ENCODE assay signal across 23 cellular contexts in genomic region chr5:63603001-63603400, GRCh38.
DNase-seq lines count a peak whose midpoint lies in the region; ATAC-seq and TF ChIP-seq lines count a peak whose summit lies in the region.
"Had no signal": no experiment of that assay in that cellular context is flagged by ENCODE, and none has a peak within 500 bp of the region (broad histone marks: within the 10 kb centered on the region; RNA-seq: fewer than 3 reads in every experiment).

No MANE protein-coding gene starts in this region.

- DNase-seq in head of caudate nucleus = peak in 31 of 42 donors; percentile 1 to 85 (median 29)
- peak; percentile 39 for DNase-seq in mesendoderm
- DNase-seq in occipital lobe (lab: John Stamatoyannopoulos, UW) = peak; percentile 35
- DNase-seq in superior temporal gyrus (ENCODE audit: extremely low spot score) = peak; percentile 62
- DNase-seq in omental fat pad (ENCODE audit: low spot score) = no peak
- no peak for DNase-seq in UCSD-AML1 (lab: John Stamatoyannopoulos, UW; ENCODE audit: unreplicated experiment)
- DNase-seq: AML-193; Caco-2; Calu3; CD4-positive, alpha-beta T cell; CD8-positive, alpha-beta T cell; DMS153; DMS53; DMS79; DND-41; EL; GDM1 had no signal

- no peak overlapping the region for H2BK15ac ChIP-seq in mesendoderm (replicated peaks; ENCODE audit: low read depth)

- H3K27ac ChIP-seq in mesendoderm (ENCODE audit: low read depth, low read length) = no peak overlapping the region
- H3K27ac ChIP-seq: 22Rv1; A549; BLaER1 treated with 17β-estradiol and CSF1 and Interleukin-3, amounts not matched to agents 10 nM and 100 nM; C4-2B had no signal

- no peak for ATAC-seq in omental fat pad (ENCODE audit: low FRiP score)
- ATAC-seq in GM21529 (IDR thresholded peaks at IDR 0.05; ENCODE audit: unreplicated experiment) = no peak
- ATAC-seq: A549; CD8-positive, alpha-beta T cell; GM12878 had no signal

- TF ChIP-seq CTCF in omental fat pad (IDR thresholded peaks at IDR 0.05) = no peak

- intact Hi-C loops in head of caudate nucleus (cut with DNase I) = no loop called here

- no peaks in the 10 kb centered on the region for H3K79me1 ChIP-seq in mesendoderm (ENCODE audit: low read length)

- H3K27me3 ChIP-seq in mesendoderm (ENCODE audit: insufficient read depth, low read length, poor library complexity) = no peaks in the 10 kb centered on the region
- H3K27me3 ChIP-seq: BLaER1 treated with 17β-estradiol and CSF1 and Interleukin-3, amounts not matched to agents 10 nM and 100 nM had no signal

- no peaks in the 10 kb centered on the region for H3K36me3 ChIP-seq in mesendoderm (ENCODE audit: control insufficient read depth, insufficient read depth, low read length)
- H3K36me3 ChIP-seq: BLaER1 treated with 17β-estradiol and CSF1 and Interleukin-3, amounts not matched to agents 10 nM and 100 nM had no signal

- no peak overlapping the region for H3K4me2 ChIP-seq in mesendoderm (ENCODE audit: low read length)
- H3K4me2 ChIP-seq: A549; BLaER1 treated with 17β-estradiol and CSF1 and Interleukin-3, amounts not matched to agents 10 nM and 100 nM had no signal

- H3K56ac ChIP-seq in mesendoderm (ENCODE audit: low read length) = no peak overlapping the region

- no peak overlapping the region for H3K9ac ChIP-seq in mesendoderm (ENCODE audit: low read length)
- H3K9ac ChIP-seq: BLaER1 treated with 17β-estradiol and CSF1 and Interleukin-3, amounts not matched to agents 10 nM and 100 nM had no signal

- H3K18ac ChIP-seq in mesendoderm (ENCODE audit: low read length) = no peak overlapping the region

- no peak overlapping the region for H2BK5ac ChIP-seq in mesendoderm (ENCODE audit: low read length)

- H4K5ac ChIP-seq in mesendoderm (ENCODE audit: low read length) = no peak overlapping the region

- no peak overlapping the region for H2BK120ac ChIP-seq in mesendoderm (ENCODE audit: low read depth, low read length)

- H4K8ac ChIP-seq in mesendoderm (ENCODE audit: low read depth, low read length) = no peak overlapping the region

- H3K4ac ChIP-seq in mesendoderm (ENCODE audit: low read depth, low read length) = no peak overlapping the region

- H2AK5ac ChIP-seq in mesendoderm (ENCODE audit: low read length) = no peak overlapping the region

- H3K4me1 ChIP-seq in mesendoderm (ENCODE audit: control insufficient read depth, low read depth, low read length) = no peaks in the 10 kb centered on the region
- H3K4me1 ChIP-seq: A549; BLaER1 treated with 17β-estradiol and CSF1 and Interleukin-3, amounts not matched to agents 10 nM and 100 nM; Caco-2 had no signal

- H3K23ac ChIP-seq in mesendoderm (ENCODE audit: low read length) = no peak overlapping the region

- H3K79me2 ChIP-seq in mesendoderm (ENCODE audit: control insufficient read depth, insufficient read depth, low read length) = no peaks in the 10 kb centered on the region

- no peak overlapping the region for H3K4me3 ChIP-seq in mesendoderm (ENCODE audit: low read length)
- H3K4me3 ChIP-seq: A549; BLaER1 treated with 17β-estradiol and CSF1 and Interleukin-3, amounts not matched to agents 10 nM and 100 nM; GM12878 had no signal

Comparison
In these comparisons a context has a peak if more than half of its experiments do, and no peak if none do; other contexts are left out.
1. DNase-seq: peak in head of caudate nucleus (31 of 42), mesendoderm (single experiment), occipital lobe (single experiment) and superior temporal gyrus (single experiment); none in omental fat pad (single experiment) and UCSD-AML1 (single experiment).